In the genomic region with DNA sequence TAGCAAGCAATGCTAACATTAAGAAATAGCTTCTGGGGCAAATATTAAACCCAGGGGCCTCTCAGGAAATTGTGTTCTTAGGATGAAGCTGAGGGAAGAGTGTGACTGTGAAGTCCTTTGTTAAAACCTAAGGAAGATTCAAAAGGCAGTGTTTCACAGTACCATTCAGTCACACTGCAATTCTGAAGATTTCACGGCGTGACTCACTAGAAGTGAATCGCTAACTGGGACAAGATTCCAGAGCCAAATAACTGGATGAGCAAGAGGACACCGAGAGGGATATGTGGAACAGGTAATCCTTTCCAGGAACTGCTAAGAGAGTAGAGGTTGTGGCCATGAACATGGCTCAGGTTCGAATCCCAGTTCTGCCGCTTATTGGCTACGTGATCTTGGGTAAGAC, we compare ENCODE assay signal across 21 cellular contexts.
DNase-seq lines count a peak whose midpoint lies in the region; ATAC-seq and TF ChIP-seq lines count a peak whose summit lies in the region.
"Had no signal": no experiment of that assay in that cellular context is flagged by ENCODE, and none has a peak within 500 bp of the region (broad histone marks: within the 10 kb centered on the region; RNA-seq: fewer than 3 reads in every experiment).

No MANE protein-coding gene starts in this region.

- H2AFZ ChIP-seq in SK-N-SH (ENCODE audit: low read depth), result no peak overlapping the region

- H3K9me3 Mint-ChIP-seq in stimulated activated naive B cell treated with anti-CD40 and anti-IgM and Interleukin-4, amounts not matched to agents 10 μg/mL and 1 μg/mL and 100 μg/mL, for 72 hours, result no peaks in the 10 kb centered on the region

- H3K4me1 Mint-ChIP-seq in stimulated activated naive B cell treated with anti-CD40 and anti-IgM and Interleukin-4, amounts not matched to agents 10 μg/mL and 1 μg/mL and 100 μg/mL, for 72 hours, result peaks cover 20 to 46% of the 10 kb centered on the region in 2 donors
- H3K4me1 Mint-ChIP-seq: activated CD4-positive, alpha-beta T cell treated with anti-CD3 and anti-CD28 coated beads for 36 hours had no signal

- no peaks in the 10 kb centered on the region for H3K79me2 ChIP-seq in SK-N-SH (ENCODE audit: insufficient read depth)

- no peaks in the 10 kb centered on the region for H3K36me3 ChIP-seq in SK-N-SH (replicated peaks in 1 of 2; ENCODE audit: control insufficient read depth in 1 of 2, insufficient read depth in 2 of 2, low read length in 1 of 2)
- H3K36me3 ChIP-seq: prostate gland, SJCRH30, upper lobe of left lung had no signal

- DNase-seq in HK-2 (ENCODE audit: unreplicated experiment), result peak; percentile 15
- no peak for DNase-seq in SK-N-SH
- DNase-seq in foreskin melanocyte, result peak; percentile 67
- no peak for DNase-seq in stimulated activated naive B cell treated with anti-CD40 and anti-IgM and Interleukin-4, amounts not matched to agents 10 μg/mL and 1 μg/mL and 100 μg/mL, for 72 hours
- no peak for DNase-seq in HCEC 1CT
- no peak for DNase-seq in stimulated activated CD4-positive, alpha-beta T cell treated with anti-CD3 and anti-CD28 coated beads, Interleukin-4, amount 100 ng/mL, for 4 hours
- DNase-seq: activated CD4-positive, alpha-beta T cell treated with anti-CD3 and anti-CD28 coated beads for 36 hours; activated effector memory CD4-positive, alpha-beta T cell treated with Interleukin-2 at 50 U/mL for 16 hours; C1 segment of cervical spinal cord; cerebellar nuclear complex; DMS153; naive thymus-derived CD8-positive, alpha-beta T cell; NCI-H187 treated with DMSO at 0.1 percent for 48 hours; stimulated activated CD4-positive, alpha-beta T cell treated with anti-CD3 and anti-CD28 coated beads, Interleukin-12 subunit alpha, Interleukin-12 subunit beta, amount 100 ng/mL, for 4 hours; stimulated activated naive CD8-positive, alpha-beta T cell treated with anti-CD3 and anti-CD28 coated beads, Interleukin-15, Interleukin-2, amounts not matched to agents 100 U/mL and 50 U/mL, for 24 hours; T-helper 9 cell; upper lobe of left lung had no signal

- no peaks in the 10 kb centered on the region for H3K9me2 ChIP-seq in SK-N-SH

- H3K27ac ChIP-seq in SK-N-SH (ENCODE audit: low read depth in 2 of 2, low read length in 1 of 2), result no peak overlapping the region
- H3K27ac ChIP-seq: prostate gland, SJCRH30, upper lobe of left lung had no signal

- no peak overlapping the region for H3K4me3 Mint-ChIP-seq in stimulated activated naive B cell treated with anti-CD40 and anti-IgM and Interleukin-4, amounts not matched to agents 10 μg/mL and 1 μg/mL and 100 μg/mL, for 72 hours
- H3K4me3 Mint-ChIP-seq: activated CD4-positive, alpha-beta T cell treated with anti-CD3 and anti-CD28 coated beads for 36 hours; naive thymus-derived CD8-positive, alpha-beta T cell had no signal

- no peaks in the 10 kb centered on the region for H3K27me3 ChIP-seq in SK-N-SH (ENCODE audit: insufficient read depth)
- H3K27me3 ChIP-seq: SJCRH30, upper lobe of left lung had no signal

- peak overlapping the region; percentile 16 for H3K27ac Mint-ChIP-seq in stimulated activated naive B cell treated with anti-CD40 and anti-IgM and Interleukin-4, amounts not matched to agents 10 μg/mL and 1 μg/mL and 100 μg/mL, for 72 hours
- H3K27ac Mint-ChIP-seq: activated CD4-positive, alpha-beta T cell treated with anti-CD3 and anti-CD28 coated beads for 36 hours; naive thymus-derived CD8-positive, alpha-beta T cell had no signal

- H3K4me2 ChIP-seq in SK-N-SH, result no peak overlapping the region

- ATAC-seq in stimulated activated naive B cell treated with anti-CD40 and anti-IgM and Interleukin-4, amounts not matched to agents 10 μg/mL and 1 μg/mL and 100 μg/mL, for 72 hours (replicated peaks), result no peak
- ATAC-seq in HG03439 (IDR thresholded peaks at IDR 0.05; ENCODE audit: unreplicated experiment), result no peak
- no peak for ATAC-seq in GM18873 (IDR thresholded peaks at IDR 0.05; ENCODE audit: low FRiP score, unreplicated experiment)
- ATAC-seq: activated CD4-positive, alpha-beta T cell treated with anti-CD3 and anti-CD28 coated beads for 36 hours; naive thymus-derived CD8-positive, alpha-beta T cell; stimulated activated naive CD8-positive, alpha-beta T cell treated with anti-CD3 and anti-CD28 coated beads, Interleukin-15, Interleukin-2, amounts not matched to agents 100 U/mL and 50 U/mL, for 24 hours had no signal

- no peak overlapping the region for H3K9ac ChIP-seq in SK-N-SH

- no peaks in the 10 kb centered on the region for H4K20me1 ChIP-seq in SK-N-SH (ENCODE audit: insufficient read depth)

- no peak for TF ChIP-seq CTCF in SK-N-SH (IDR thresholded peaks at IDR 0.05)

- no peaks in the 10 kb centered on the region for H3K4me1 ChIP-seq in SK-N-SH (ENCODE audit: control insufficient read depth in 1 of 2, insufficient read depth in 2 of 2, low read depth in 1 of 2, low read length in 1 of 2)
- H3K4me1 ChIP-seq: prostate gland, upper lobe of left lung had no signal

- H3K4me3 ChIP-seq in SK-N-SH (ENCODE audit: low read depth in 2 of 2, low read length in 1 of 2), result no peak overlapping the region
- H3K4me3 ChIP-seq: prostate gland, SJCRH30, upper lobe of left lung had no signal

- WGBS in SK-N-SH (ENCODE audit: low lambda C conversion rate), result 72% methylated on average over 7 of the region's 7 CpGs

- TF ChIP-seq RAD21 in SK-N-SH (IDR thresholded peaks at IDR 0.05; ENCODE audit: low read length), result no peak

- peaks cover 0 to 10% of the 10 kb centered on the region in 2 donors for H3K27me3 Mint-ChIP-seq in stimulated activated naive B cell treated with anti-CD40 and anti-IgM and Interleukin-4, amounts not matched to agents 10 μg/mL and 1 μg/mL and 100 μg/mL, for 72 hours
- H3K27me3 Mint-ChIP-seq: activated CD4-positive, alpha-beta T cell treated with anti-CD3 and anti-CD28 coated beads for 36 hours had no signal

- H3F3A ChIP-seq in SK-N-SH (replicated peaks; ENCODE audit: insufficient read depth), result peaks cover 12% of the 10 kb centered on the region

- CTCF ChIA-PET in SK-N-SH (lab: Yijun Ruan, JAX), result interaction anchor here (0.8 kb wide), 1 partner anchor 300 kb away, joined by 3 read pairs; no protein-coding TSS in a partner anchor

- TF ChIP-seq EP300 in SK-N-SH (IDR thresholded peaks at IDR 0.05; ENCODE audit: borderline replicate concordance in 1 of 2, low read depth in 1 of 2, low read length in 1 of 2), result no peak

- POLR2A ChIA-PET in SK-N-SH (lab: Yijun Ruan, JAX), result interaction anchor here (0.6 kb wide), 1 partner anchor 95 kb away, joined by 3 read pairs; no protein-coding TSS in a partner anchor

- peaks cover 0 to 7% of the 10 kb centered on the region in 2 donors for H3K36me3 Mint-ChIP-seq in stimulated activated naive B cell treated with anti-CD40 and anti-IgM and Interleukin-4, amounts not matched to agents 10 μg/mL and 1 μg/mL and 100 μg/mL, for 72 hours

- no peaks in the 10 kb centered on the region for H3K9me3 ChIP-seq in SK-N-SH
- H3K9me3 ChIP-seq: prostate gland, upper lobe of left lung had no signal

TF ChIP-seq in SK-N-SH, 30 proteins besides CTCF, POLR2A, EP300 and RAD21:
- TF ChIP-seq, protein P1, sequence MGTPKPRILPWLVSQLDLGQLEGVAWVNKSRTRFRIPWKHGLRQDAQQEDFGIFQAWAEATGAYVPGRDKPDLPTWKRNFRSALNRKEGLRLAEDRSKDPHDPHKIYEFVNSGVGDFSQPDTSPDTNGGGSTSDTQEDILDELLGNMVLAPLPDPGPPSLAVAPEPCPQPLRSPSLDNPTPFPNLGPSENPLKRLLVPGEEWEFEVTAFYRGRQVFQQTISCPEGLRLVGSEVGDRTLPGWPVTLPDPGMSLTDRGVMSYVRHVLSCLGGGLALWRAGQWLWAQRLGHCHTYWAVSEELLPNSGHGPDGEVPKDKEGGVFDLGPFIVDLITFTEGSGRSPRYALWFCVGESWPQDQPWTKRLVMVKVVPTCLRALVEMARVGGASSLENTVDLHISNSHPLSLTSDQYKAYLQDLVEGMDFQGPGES (IDR thresholded peaks at IDR 0.05; ENCODE audit: low read depth, low read length), result no peak
- TF ChIP-seq JUND (IDR thresholded peaks at IDR 0.05), result no peak
- TF ChIP-seq FOSL2 (IDR thresholded peaks at IDR 0.05; ENCODE audit: borderline replicate concordance, low read depth), result peak; percentile 40; the same call in 1 of the 2 replicates
- TF ChIP-seq POLR2AphosphoS5 (IDR thresholded peaks at IDR 0.05; ENCODE audit: low read depth, low read length), result no peak
- TF ChIP-seq MEF2A (IDR thresholded peaks at IDR 0.05; ENCODE audit: borderline replicate concordance, low read depth), result no peak
- TF ChIP-seq ELF1 (IDR thresholded peaks at IDR 0.05), result no peak

Comparison
In these comparisons a context has a peak if more than half of its experiments do, and no peak if none do; other contexts are left out.
1. DNase-seq: peak in HK-2 (single experiment) and foreskin melanocyte (single experiment); none in SK-N-SH (single experiment), stimulated activated naive B cell treated with anti-CD40 and anti-IgM and Interleukin-4, amounts not matched to agents 10 μg/mL and 1 μg/mL and 100 μg/mL, for 72 hours (single experiment), HCEC 1CT (single experiment) and stimulated activated CD4-positive, alpha-beta T cell treated with anti-CD3 and anti-CD28 coated beads, Interleukin-4, amount 100 ng/mL, for 4 hours (0 of 2).